In the genomic region with DNA sequence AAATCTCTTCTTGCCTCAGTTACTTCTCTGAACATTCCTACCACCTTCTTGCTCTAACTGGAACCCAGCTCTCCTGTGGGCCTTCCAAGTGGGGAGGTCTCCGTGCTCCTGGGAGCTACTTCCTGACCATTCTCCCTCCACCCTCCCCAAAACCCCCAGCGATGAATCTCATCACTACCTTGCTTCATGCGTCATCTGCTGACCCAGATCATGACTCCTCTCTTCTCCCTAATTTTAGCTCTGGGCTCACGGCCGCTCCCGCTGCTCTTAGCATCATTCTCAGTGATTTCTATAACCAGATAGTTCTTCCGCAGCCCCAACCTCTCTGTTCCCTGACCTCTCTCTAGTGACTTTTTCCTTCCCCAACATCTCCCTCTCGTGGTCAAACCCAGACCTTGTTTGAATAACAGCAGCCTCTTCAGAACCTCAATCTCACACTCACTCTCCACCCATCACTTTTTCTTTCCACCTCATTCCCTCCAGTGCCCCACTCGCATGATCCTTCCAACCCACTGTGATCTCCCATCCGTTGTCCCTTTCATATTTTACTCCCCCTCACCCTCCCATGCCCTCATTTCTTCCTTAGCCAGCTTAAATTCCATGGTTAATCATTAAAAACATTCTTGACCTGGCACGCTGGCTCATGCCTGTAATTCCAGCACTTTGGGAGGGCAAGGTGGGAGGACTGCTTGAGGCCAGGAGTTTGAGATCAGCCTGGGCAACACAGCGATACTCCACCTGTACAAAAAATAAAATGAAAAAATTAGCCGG, we compare ENCODE assay signal across 1 cellular context.
TF ChIP-seq lines count a peak whose summit lies in the region.

No MANE protein-coding gene starts in this region.

TF ChIP-seq in endothelial cell of umbilical vein, 7 proteins besides CTCF, POLR2A, EP300 and RAD21 (continued from another document):
- no peak for TF ChIP-seq EZH2 (IDR thresholded peaks at IDR 0.05; ENCODE audit: borderline replicate concordance, low read depth, low read length, severe bottlenecking)
- TF ChIP-seq JUN (IDR thresholded peaks at IDR 0.05; ENCODE audit: borderline replicate concordance, insufficient read depth, insufficient read length, low read depth) = no peak
- TF ChIP-seq FOS (IDR thresholded peaks at IDR 0.05; ENCODE audit: borderline replicate concordance, insufficient read depth, low read length) = no peak
